1 cellular context compared by ENCODE assay signal in the genomic region with DNA sequence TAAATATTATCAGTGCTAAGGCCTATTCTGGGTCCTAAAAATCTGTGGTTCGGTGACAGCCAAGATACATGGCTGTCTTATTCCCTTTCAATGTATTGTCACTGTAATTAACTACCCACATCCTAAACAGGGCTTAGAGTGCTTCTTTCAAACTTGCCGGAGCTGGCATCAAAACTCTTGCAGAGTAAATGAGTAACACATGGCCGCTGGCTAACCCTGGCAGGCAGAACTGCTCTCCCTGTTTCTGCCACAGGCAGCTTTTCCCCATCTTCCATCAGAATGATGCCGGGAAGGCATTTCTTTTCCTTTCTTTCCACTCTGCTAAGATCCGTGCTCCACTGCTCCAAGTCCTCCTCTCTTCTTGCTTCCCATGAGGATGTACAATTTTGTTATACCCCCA.
TF ChIP-seq lines count a peak whose summit lies in the region.

No MANE protein-coding gene starts in this region.

TF ChIP-seq in H1, 55 proteins besides CTCF, POLR2A, EP300 and RAD21:
- TF ChIP-seq ZNF274 (IDR thresholded peaks at IDR 0.05; ENCODE audit: borderline replicate concordance, extremely low read depth, low read length) (no peak), FOSL1 (IDR thresholded peaks at IDR 0.05; ENCODE audit: insufficient read depth, low read depth, low read length) (no peak), EGR1 (IDR thresholded peaks at IDR 0.05; ENCODE audit: borderline replicate concordance, low read depth, low read length) (no peak), BRCA1 (IDR thresholded peaks at IDR 0.05; ENCODE audit: low read depth, low read length) (no peak), JUN (IDR thresholded peaks at IDR 0.05; ENCODE audit: low read depth, low read length) (no peak), NRF1 (IDR thresholded peaks at IDR 0.05; ENCODE audit: low read depth, low read length) (no peak), SP2 (IDR thresholded peaks at IDR 0.05; ENCODE audit: low read length) (no peak), EZH2 (IDR thresholded peaks at IDR 0.05; ENCODE audit: low read depth, low read length, severe bottlenecking) (no peak), GTF2F1 (IDR thresholded peaks at IDR 0.05; ENCODE audit: borderline replicate concordance, low read depth, low read length) (no peak), POLR2AphosphoS5 (IDR thresholded peaks at IDR 0.05; ENCODE audit: low read depth, low read length) (no peak)
